Comparison of ENCODE assay signal across 17 cellular contexts in the genomic region with DNA sequence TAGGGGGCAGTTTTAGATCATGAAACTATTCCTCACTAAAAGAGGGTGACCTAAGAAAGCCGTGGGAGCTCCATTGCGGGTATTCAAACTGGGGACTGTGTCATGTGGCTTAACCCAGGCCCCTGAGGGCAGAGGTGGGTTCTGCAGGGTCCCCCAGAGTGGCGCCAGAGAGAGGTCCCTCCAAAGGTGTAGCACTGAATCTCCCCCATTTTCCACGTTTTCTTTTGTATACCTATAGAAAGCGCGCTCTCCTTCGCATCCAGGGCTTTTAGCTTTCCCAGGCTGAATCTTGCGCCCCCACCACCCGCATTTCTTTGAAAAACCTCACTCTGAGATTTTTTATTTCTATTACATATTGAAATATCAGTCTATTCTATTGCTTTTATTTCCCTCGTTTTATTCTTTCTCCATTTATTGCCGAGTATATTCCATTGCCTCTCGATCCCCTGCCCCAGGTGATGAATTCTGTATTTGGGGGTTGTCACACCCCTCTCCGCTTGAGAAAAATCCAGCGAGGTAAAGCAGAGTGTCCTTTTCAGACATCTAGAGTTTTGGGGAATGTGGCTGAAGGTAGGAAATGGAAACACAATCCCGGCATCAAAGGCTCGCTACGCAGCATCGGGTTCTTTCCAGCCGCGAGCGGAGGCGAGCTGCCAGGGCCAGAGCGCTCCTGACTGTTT. TPM values are rescaled to one million over a fixed set of nuclear protein-coding genes. Genes with fewer than 3 reads are reported as not detected.
DNase-seq lines count a peak whose midpoint lies in the region; ATAC-seq and TF ChIP-seq lines count a peak whose summit lies in the region.
"Had no signal": no experiment of that assay in that cellular context is flagged by ENCODE, and none has a peak within 500 bp of the region (broad histone marks: within the 10 kb centered on the region; RNA-seq: fewer than 3 reads in every experiment).

No MANE protein-coding gene starts in this region.

- DNase-seq in H7 (peak; percentile 17), RWPE2 (ENCODE audit: low spot score) (no peak), glutamatergic neuron (no peak), ureter (ENCODE audit: low spot score) (no peak), NCI-H1092 treated with DMSO at 0.1 percent for 48 hours (lab: John Stamatoyannopoulos, UW) (no peak)
- DNase-seq: activated CD4-positive, alpha-beta T cell treated with anti-CD3 and anti-CD28 coated beads for 1 hour; activated effector memory CD4-positive, alpha-beta T cell treated with Interleukin-2 at 50 U/mL for 16 hours; effector memory CD4-positive, alpha-beta T cell; heart left ventricle; KG1 had no signal

- H3K27me3 ChIP-seq in H7 (ENCODE audit: control insufficient read depth, insufficient read depth, low read length) (peaks cover 100% of the 10 kb centered on the region), RWPE2 (ENCODE audit: insufficient read depth, poor library complexity, severe bottlenecking) (peaks cover 77% of the 10 kb centered on the region), skeletal muscle satellite cell (ENCODE audit: control insufficient read depth, insufficient read depth, low read length) (peaks cover 9% of the 10 kb centered on the region)

- peak overlapping the region; percentile 66 for H3K9ac ChIP-seq in skeletal muscle satellite cell (ENCODE audit: low read depth, low read length)

- H3K4me2 ChIP-seq in skeletal muscle satellite cell (ENCODE audit: low read length) = peak overlapping the region; percentile 82

- H3K36me3 Mint-ChIP-seq in glutamatergic neuron (ENCODE audit: unreplicated experiment) = no peaks in the 10 kb centered on the region
- H3K36me3 Mint-ChIP-seq: memory B cell had no signal

- H3K4me3 Mint-ChIP-seq in glutamatergic neuron (ENCODE audit: unreplicated experiment) = peak overlapping the region; percentile 70
- H3K4me3 Mint-ChIP-seq: memory B cell; neural crest cell; T-helper 2 cell treated with Interferon-gamma antibody and Interleukin-4, amounts not matched to agents 5 μg/mL and 100 μg/mL, for 36 hours had no signal

- H3K27ac ChIP-seq in RWPE2 (ENCODE audit: poor library complexity, severe bottlenecking) = no peak overlapping the region
- H3K27ac ChIP-seq: heart left ventricle had no signal

- peaks cover 46% of the 10 kb centered on the region for H3K27me3 Mint-ChIP-seq in glutamatergic neuron (ENCODE audit: unreplicated experiment)

- H3K9me3 ChIP-seq in RWPE2 (ENCODE audit: severe bottlenecking) = no peaks in the 10 kb centered on the region
- no peaks in the 10 kb centered on the region for H3K9me3 ChIP-seq in skeletal muscle satellite cell (replicated peaks; ENCODE audit: low read length)
- H3K9me3 ChIP-seq: heart left ventricle had no signal

- H3K36me3 ChIP-seq in H7 (replicated peaks; ENCODE audit: control insufficient read depth, insufficient read depth, low read length) (no peaks in the 10 kb centered on the region), RWPE2 (ENCODE audit: low read depth) (no peaks in the 10 kb centered on the region), skeletal muscle satellite cell (ENCODE audit: insufficient read depth, low read length) (no peaks in the 10 kb centered on the region)
- H3K36me3 ChIP-seq: heart left ventricle had no signal

- H3K9me3 Mint-ChIP-seq in glutamatergic neuron (ENCODE audit: unreplicated experiment) = peaks cover 2% of the 10 kb centered on the region
- H3K9me3 Mint-ChIP-seq: memory B cell; neural crest cell; T-helper 2 cell treated with Interferon-gamma antibody and Interleukin-4, amounts not matched to agents 5 μg/mL and 100 μg/mL, for 36 hours had no signal

- no peak overlapping the region for H3K27ac Mint-ChIP-seq in glutamatergic neuron (ENCODE audit: unreplicated experiment)
- H3K27ac Mint-ChIP-seq: memory B cell; T-helper 2 cell treated with Interferon-gamma antibody and Interleukin-4, amounts not matched to agents 5 μg/mL and 100 μg/mL, for 36 hours had no signal

- no peak for TF ChIP-seq CTCF in RWPE2 (IDR thresholded peaks at IDR 0.05; ENCODE audit: poor library complexity, severe bottlenecking)
- TF ChIP-seq CTCF in glutamatergic neuron (IDR thresholded peaks at IDR 0.05; ENCODE audit: partially characterized antibody, unreplicated experiment) = no peak

- peaks cover 1% of the 10 kb centered on the region for H3K4me1 Mint-ChIP-seq in glutamatergic neuron (ENCODE audit: low read depth, unreplicated experiment)
- H3K4me1 Mint-ChIP-seq: memory B cell, neural crest cell had no signal

- ATAC-seq in RWPE2 (ENCODE audit: low read depth) (0 out of 3 replicates have a peak, but pooled peaks have one; percentile 2), HG03439 (IDR thresholded peaks at IDR 0.05; ENCODE audit: unreplicated experiment) (no peak)

- H3K4me1 ChIP-seq in RWPE2 (ENCODE audit: insufficient read depth, poor library complexity, severe bottlenecking) (no peaks in the 10 kb centered on the region), skeletal muscle satellite cell (ENCODE audit: control insufficient read depth, insufficient read depth, low read length) (peaks cover 21% of the 10 kb centered on the region)

- no peak overlapping the region for H3K4me3 ChIP-seq in H7 (ENCODE audit: insufficient read depth, low read depth, low read length)
- peak overlapping the region; percentile 43 for H3K4me3 ChIP-seq in RWPE2 (ENCODE audit: severe bottlenecking)
- peak overlapping the region; percentile 70 for H3K4me3 ChIP-seq in skeletal muscle satellite cell (ENCODE audit: low read length)
- H3K4me3 ChIP-seq: heart left ventricle had no signal

RNA-seq across cellular contexts. Expression of a gene that starts 0.9 kb away (rescaled TPM):
- not detected in 2 replicates for total RNA-seq in H7 (2014; rRNA removed; shearing (Covaris generic))
- not detected for total RNA-seq in glutamatergic neuron (ENCODE audit: unreplicated experiment)
- total RNA-seq in skeletal muscle satellite cell (2012; rRNA removed) = 0.22 TPM in 1 of 2 replicates, not detected in the other
- total RNA-seq in ureter = 0.21 TPM
- total RNA-seq: fibroblast of lung, heart left ventricle, neural crest cell, temporal lobe had no signal

RNA-seq across cellular contexts. Expression of a gene that starts 17.0 kb away (rescaled TPM):
- total RNA-seq in H7 (2014; rRNA removed; shearing (Covaris generic)) = not detected in 2 replicates
- total RNA-seq in glutamatergic neuron (ENCODE audit: unreplicated experiment) (not detected), ureter (not detected)
- total RNA-seq in skeletal muscle satellite cell (2012; rRNA removed) = not detected in 2 replicates
- total RNA-seq: fibroblast of lung, heart left ventricle, neural crest cell, temporal lobe had no signal

RNA-seq across cellular contexts. Expression of a gene that starts 35.2 kb away (rescaled TPM):
- not detected in 2 replicates for total RNA-seq in H7 (2014; rRNA removed; shearing (Covaris generic))
- total RNA-seq in glutamatergic neuron (ENCODE audit: unreplicated experiment) (not detected), ureter (1.7 TPM)
- under 0.01 and 0.22 TPM in 2 replicates for total RNA-seq in skeletal muscle satellite cell (2012; rRNA removed)
- total RNA-seq: fibroblast of lung, heart left ventricle, neural crest cell, temporal lobe had no signal

RNA-seq across cellular contexts. Expression of a gene that starts 37.0 kb away (rescaled TPM):
- total RNA-seq in H7 (2014; rRNA removed; shearing (Covaris generic)) = not detected in 2 replicates
- total RNA-seq in glutamatergic neuron (ENCODE audit: unreplicated experiment) (not detected), ureter (6.6 TPM)
- 0.22 and 0.25 TPM in 2 replicates for total RNA-seq in skeletal muscle satellite cell (2012; rRNA removed)
- total RNA-seq: fibroblast of lung, heart left ventricle, neural crest cell, temporal lobe had no signal

RNA-seq across cellular contexts. Expression of a gene that starts 47.2 kb away (rescaled TPM):
- not detected in 2 replicates for total RNA-seq in H7 (2014; rRNA removed; shearing (Covaris generic))
- total RNA-seq in glutamatergic neuron (ENCODE audit: unreplicated experiment) (not detected), ureter (8.5 TPM)
- total RNA-seq in skeletal muscle satellite cell (2012; rRNA removed) = 1.8 and 3.7 TPM in 2 replicates
- total RNA-seq: fibroblast of lung, heart left ventricle, temporal lobe had no signal
